Comparison of ENCODE assay signal across 34 cellular contexts in genomic region chr9:90772381-90772780, GRCh38. TPM values are rescaled to one million over a fixed set of nuclear protein-coding genes. Genes with fewer than 3 reads are reported as not detected.
"Had no signal": no experiment of that assay in that cellular context is flagged by ENCODE, and none has a peak within 500 bp of the region (broad histone marks: within the 10 kb centered on the region; RNA-seq: fewer than 3 reads in every experiment).

No MANE protein-coding gene starts in this region.

- H3K4me1 ChIP-seq: adrenal gland, right atrium auricular region, tibial nerve had no signal

- H3K9me3 Mint-ChIP-seq: effector memory CD8-positive, alpha-beta T cell had no signal

- H3K27me3 ChIP-seq: adrenal gland, cardiac muscle cell, right atrium auricular region, tibial nerve had no signal

- H3K4me1 Mint-ChIP-seq: activated naive CD8-positive, alpha-beta T cell treated with anti-CD3 and anti-CD28 coated beads for 36 hours; mesothelial cell of epicardium; neural crest cell had no signal

- H3K9me3 ChIP-seq: adrenal gland, right atrium auricular region, tibial nerve had no signal

- H3K4me2 ChIP-seq: smooth muscle cell had no signal

- H3K27ac Mint-ChIP-seq: activated CD4-positive, alpha-beta memory T cell treated with anti-CD3 and anti-CD28 coated beads for 36 hours; activated naive CD4-positive, alpha-beta T cell treated with anti-CD3 and anti-CD28 coated beads for 36 hours; activated naive CD8-positive, alpha-beta T cell treated with anti-CD3 and anti-CD28 coated beads for 36 hours; activated T-helper 1 cell treated with anti-CD3 and anti-CD28 coated beads, Interleukin-12 subunit alpha, Interleukin-12 subunit beta, Interleukin-2, Interleukin-4 antibody, amounts not matched to agents 30 ng/mL and 10 ng/mL and 1 ng/mL, durations not matched to agents 14 hours and 24 hours and 36 hours; effector memory CD8-positive, alpha-beta T cell; immature natural killer cell; mesothelial cell of epicardium; naive thymus-derived CD8-positive, alpha-beta T cell; T-helper 2 cell treated with Interferon-gamma antibody and Interleukin-4, amounts not matched to agents 5 μg/mL and 100 μg/mL, for 36 hours had no signal

- H3K4me3 ChIP-seq: adrenal gland, cardiac muscle cell, coronary artery, heart left ventricle, right atrium auricular region, smooth muscle cell, tibial nerve had no signal

- H3K36me3 Mint-ChIP-seq: activated CD4-positive, alpha-beta memory T cell treated with anti-CD3 and anti-CD28 coated beads for 36 hours; activated naive CD8-positive, alpha-beta T cell treated with anti-CD3 and anti-CD28 coated beads for 36 hours; brain; immature natural killer cell; mesothelial cell of epicardium; naive thymus-derived CD8-positive, alpha-beta T cell had no signal

- H3K36me3 ChIP-seq: adrenal gland, cardiac muscle cell, heart left ventricle, right atrium auricular region, tibial nerve had no signal

- DNase-seq: activated CD4-positive, alpha-beta memory T cell treated with anti-CD3 and anti-CD28 coated beads for 36 hours; activated CD4-positive, alpha-beta T cell treated with anti-CD3 and anti-CD28 coated beads for 48 hours; activated CD8-positive, alpha-beta memory T cell treated with anti-CD3 and anti-CD28 coated beads, Interleukin-2, amount 50 U/mL, for 4 hours; activated effector memory CD4-positive, alpha-beta T cell treated with anti-CD3 and anti-CD28 coated beads, Interleukin-2, amount 50 U/mL, for 16 hours; activated naive CD4-positive, alpha-beta T cell treated with anti-CD3 and anti-CD28 coated beads for 36 hours; activated naive CD8-positive, alpha-beta T cell treated with anti-CD3 and anti-CD28 coated beads for 36 hours; activated T-cell treated with anti-CD3 and anti-CD28 coated beads, Interleukin-2, amount 50 U/mL, for 1 hour; adrenal gland; aorta; effector memory CD8-positive, alpha-beta T cell; foreskin fibroblast; heart left ventricle; hypothalamus; immature natural killer cell; kidney; left colon; mammary epithelial cell; naive thymus-derived CD8-positive, alpha-beta T cell; stimulated activated CD4-positive, alpha-beta T cell treated with anti-CD3 and anti-CD28 coated beads, Interleukin-1b, Interleukin-23, amount 100 ng/mL, for 48 hours; stimulated activated CD4-positive, alpha-beta T cell treated with anti-CD3 and anti-CD28 coated beads, Interleukin-4, amount 100 ng/mL, for 4 hours; stimulated activated CD8-positive, alpha-beta memory T cell treated with anti-CD3 and anti-CD28 coated beads, Interleukin-4, amount 100 ng/mL, for 48 hours; stimulated activated naive CD4-positive, alpha-beta T cell treated with Interleukin-2 at 50 U/mL for 16 hours; T-helper 1 cell had no signal

- H3K4me3 Mint-ChIP-seq: activated CD4-positive, alpha-beta memory T cell treated with anti-CD3 and anti-CD28 coated beads for 36 hours; activated naive CD4-positive, alpha-beta T cell treated with anti-CD3 and anti-CD28 coated beads for 36 hours; activated naive CD8-positive, alpha-beta T cell treated with anti-CD3 and anti-CD28 coated beads for 36 hours; activated T-helper 1 cell treated with anti-CD3 and anti-CD28 coated beads, Interleukin-12 subunit alpha, Interleukin-12 subunit beta, Interleukin-2, Interleukin-4 antibody, amounts not matched to agents 30 ng/mL and 10 ng/mL and 1 ng/mL, durations not matched to agents 14 hours and 24 hours and 36 hours; brain; effector memory CD8-positive, alpha-beta T cell; immature natural killer cell; mesothelial cell of epicardium; naive thymus-derived CD8-positive, alpha-beta T cell; neural crest cell; T-helper 2 cell treated with Interferon-gamma antibody and Interleukin-4, amounts not matched to agents 5 μg/mL and 100 μg/mL, for 36 hours had no signal

- H3K27ac ChIP-seq: adrenal gland, cardiac muscle cell, coronary artery, heart left ventricle, right atrium auricular region, tibial nerve had no signal

- ATAC-seq: effector memory CD8-positive, alpha-beta T cell; heart left ventricle; left colon; naive thymus-derived CD8-positive, alpha-beta T cell had no signal

RNA-seq across cellular contexts. Expression of gene SYK, which starts 29.2 kb away (rescaled TPM):
- total RNA-seq: activated CD4-positive, alpha-beta memory T cell treated with anti-CD3 and anti-CD28 coated beads for 36 hours; cardiac muscle cell; endothelial cell of umbilical vein had no signal
- polyA plus RNA-seq: cardiac muscle cell, endothelial cell of umbilical vein, smooth muscle cell had no signal
